In the genomic region with DNA sequence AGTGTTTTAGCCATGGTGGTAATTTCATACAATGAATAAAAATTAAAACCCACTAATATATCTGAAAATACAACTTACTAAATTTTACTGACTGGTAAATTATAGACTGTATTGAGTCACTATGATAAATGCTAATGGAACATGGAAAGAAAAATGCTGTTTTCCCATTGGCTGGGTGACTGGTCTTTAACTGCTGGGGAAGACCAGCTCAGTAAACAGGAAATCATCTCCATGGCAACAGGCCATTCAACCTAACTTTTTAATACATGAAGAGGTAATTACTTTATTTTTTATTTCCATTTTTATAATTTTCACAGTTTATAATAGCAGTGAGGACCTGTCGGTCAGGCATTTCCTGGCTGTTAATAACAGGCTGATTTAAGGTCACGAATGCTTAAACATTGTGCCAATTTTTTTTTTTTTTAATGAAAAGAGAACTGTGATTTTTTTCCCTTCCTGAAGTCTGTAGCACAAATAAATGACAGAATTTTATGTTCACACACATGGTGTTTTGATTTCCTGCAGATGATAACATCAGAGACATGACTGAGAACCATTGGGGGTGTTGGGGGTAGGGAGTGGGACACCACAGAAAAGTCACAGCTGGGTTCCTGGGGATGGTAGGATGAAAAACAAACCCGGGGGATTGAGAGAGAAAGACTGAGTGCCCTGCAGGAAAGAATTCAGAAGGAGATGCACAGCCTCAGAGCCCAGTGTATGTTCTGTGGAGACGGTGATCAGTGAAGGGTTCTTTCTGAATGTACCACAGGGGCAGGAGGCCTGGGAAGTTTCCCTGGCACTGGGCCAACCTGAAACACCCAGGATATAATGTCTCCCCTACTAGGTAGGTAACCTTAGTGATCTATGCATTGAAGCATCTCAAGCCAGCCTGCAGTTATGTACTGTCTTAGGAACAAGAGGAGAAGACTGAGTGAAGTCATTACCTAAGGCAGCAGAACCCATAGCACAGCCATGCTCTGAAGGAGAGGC, we compare ENCODE assay signal across 13 cellular contexts.
DNase-seq lines count a peak whose midpoint lies in the region; TF ChIP-seq lines count a peak whose summit lies in the region.
"Had no signal": no experiment of that assay in that cellular context is flagged by ENCODE, and none has a peak within 500 bp of the region (broad histone marks: within the 10 kb centered on the region; RNA-seq: fewer than 3 reads in every experiment).

No MANE protein-coding gene starts in this region.

- no peak overlapping the region for H3K4ac ChIP-seq in trophoblast cell (ENCODE audit: low read depth, low read length)

- no peak overlapping the region for H4K8ac ChIP-seq in trophoblast cell (ENCODE audit: low read depth, low read length)

- H3K27me3 ChIP-seq in DOHH2 (ENCODE audit: control insufficient read depth, low read length) (no peaks in the 10 kb centered on the region), trophoblast cell (ENCODE audit: insufficient read depth, low read length) (no peaks in the 10 kb centered on the region)

- peaks cover 7% of the 10 kb centered on the region for H3K4me1 Mint-ChIP-seq in mesothelial cell of epicardium
- no peaks in the 10 kb centered on the region for H3K4me1 Mint-ChIP-seq in Calu3 (ENCODE audit: low read depth, unreplicated experiment)

- peaks cover 2% of the 10 kb centered on the region for H3K79me1 ChIP-seq in trophoblast cell (ENCODE audit: low read length)

- H3K4me3 ChIP-seq in DOHH2 (ENCODE audit: low read length) (peak overlapping the region; percentile 31; the same call in 1 of the 2 replicates), trophoblast cell (ENCODE audit: low read depth, low read length) (no peak overlapping the region)

- no peaks in the 10 kb centered on the region for H3K9me2 ChIP-seq in DOHH2 (replicated peaks; ENCODE audit: control insufficient read depth, low read length)

- no peak overlapping the region for H3K14ac ChIP-seq in trophoblast cell (ENCODE audit: low read length)

- H3K4me1 ChIP-seq in DOHH2 (ENCODE audit: control insufficient read depth, low read length) (peaks cover 41% of the 10 kb centered on the region), trophoblast cell (ENCODE audit: control insufficient read depth in 1 of 2, insufficient read depth in 2 of 2, low read length in 2 of 2) (no peaks in the 10 kb centered on the region)
- H3K4me1 ChIP-seq: parathyroid adenoma had no signal

- H3K18ac ChIP-seq in trophoblast cell (ENCODE audit: low read length): no peak overlapping the region

- no TSS peak for BruUV-seq in Calu3 (replicated peaks; lab: Mats Ljungman, UMichigan)

- H2AK5ac ChIP-seq in trophoblast cell (ENCODE audit: low read length): no peak overlapping the region

- CTCF ChIA-PET in Calu3 (lab: Charles Lee): interaction anchor here (0.7 kb wide), 1 partner anchor 1036 kb away, joined by 3 read pairs; no protein-coding TSS in a partner anchor

- H3K27me3 Mint-ChIP-seq in mesothelial cell of epicardium (ENCODE audit: low read depth) (no peaks in the 10 kb centered on the region), Calu3 (ENCODE audit: unreplicated experiment) (no peaks in the 10 kb centered on the region)

- no peaks in the 10 kb centered on the region for H3K36me3 ChIP-seq in DOHH2 (ENCODE audit: control insufficient read depth, low read length)
- no peaks in the 10 kb centered on the region for H3K36me3 ChIP-seq in trophoblast cell (ENCODE audit: control insufficient read depth in 1 of 2, insufficient read depth in 2 of 2, low read length in 2 of 2)

- no peak overlapping the region for H2BK12ac ChIP-seq in trophoblast cell (ENCODE audit: low read length)

- no peak overlapping the region for H4K12ac ChIP-seq in trophoblast cell (ENCODE audit: low read depth, low read length)

- no peak overlapping the region for H3K4me3 Mint-ChIP-seq in mesothelial cell of epicardium
- no peak overlapping the region for H3K4me3 Mint-ChIP-seq in Calu3 (ENCODE audit: low read depth, unreplicated experiment)
- H3K4me3 Mint-ChIP-seq: activated CD4-positive, alpha-beta memory T cell treated with anti-CD3 and anti-CD28 coated beads, Interleukin-2, amount 10 ng/mL, durations not matched to agents 7 days and 5 days had no signal

- no peak overlapping the region for H3K9ac ChIP-seq in trophoblast cell (ENCODE audit: low read length)
- H3K9ac ChIP-seq: parathyroid adenoma had no signal

- no peak overlapping the region for H2AFZ ChIP-seq in trophoblast cell (ENCODE audit: insufficient read depth, low read length, poor library complexity)
- H2AFZ ChIP-seq: parathyroid adenoma had no signal

- H3K9me3 Mint-ChIP-seq in mesothelial cell of epicardium (peaks cover under 1% of the 10 kb centered on the region), Calu3 (ENCODE audit: low read depth, unreplicated experiment) (no peaks in the 10 kb centered on the region)
- H3K9me3 Mint-ChIP-seq: activated CD4-positive, alpha-beta memory T cell treated with anti-CD3 and anti-CD28 coated beads, Interleukin-2, amount 10 ng/mL, durations not matched to agents 7 days and 5 days had no signal

- peak overlapping the region; percentile 49 for H3K4me2 ChIP-seq in DOHH2 (ENCODE audit: low read length)
- H3K4me2 ChIP-seq in trophoblast cell (ENCODE audit: low read length): no peak overlapping the region

- H3K9me3 ChIP-seq in DOHH2 (ENCODE audit: control insufficient read depth, insufficient read depth, low read length) (peaks cover 3% of the 10 kb centered on the region; the same call in 1 of the 2 replicates), trophoblast cell (ENCODE audit: insufficient read depth, low read depth, low read length) (no peaks in the 10 kb centered on the region)

- H3K79me2 ChIP-seq in DOHH2 (ENCODE audit: control insufficient read depth, low read length): no peaks in the 10 kb centered on the region
- no peaks in the 10 kb centered on the region for H3K79me2 ChIP-seq in trophoblast cell (ENCODE audit: control insufficient read depth, insufficient read depth, low read length, poor library complexity)
- H3K79me2 ChIP-seq: parathyroid adenoma had no signal

- no CpG with 5 or more reads among the region's 4 CpGs for WGBS in trophoblast cell (ENCODE audit: extremely low coverage, insufficient coverage, insufficient read length)

- H4K20me1 ChIP-seq in DOHH2 (ENCODE audit: control insufficient read depth, insufficient read depth, low read depth, low read length): no peaks in the 10 kb centered on the region

- H4K91ac ChIP-seq in trophoblast cell (ENCODE audit: low read depth, low read length): no peak overlapping the region

- peak overlapping the region; percentile 49 for H3K27ac Mint-ChIP-seq in mesothelial cell of epicardium
- H3K27ac Mint-ChIP-seq in Calu3 (ENCODE audit: unreplicated experiment): no peak overlapping the region
- H3K27ac Mint-ChIP-seq: activated CD4-positive, alpha-beta memory T cell treated with anti-CD3 and anti-CD28 coated beads, Interleukin-2, amount 10 ng/mL, durations not matched to agents 7 days and 5 days had no signal

- H3F3A ChIP-seq in DOHH2 (ENCODE audit: control insufficient read depth, insufficient read depth): peaks cover 12% of the 10 kb centered on the region

- DNase-seq in LHCN-M2 (ENCODE audit: low read depth) (peak; percentile 54), dermis microvascular lymphatic vessel endothelial cell (ENCODE audit: low read depth in 2 of 2) (peak; percentile 99 to 100), mesothelial cell of epicardium (ENCODE audit: low spot score in 2 of 2, unreplicated experiment in 2 of 2) (no peak), trophoblast cell (no peak), GM19238 (ENCODE audit: insufficient read length, low spot score) (no peak), GF-D8 (lab: John Stamatoyannopoulos, UW) (no peak), Calu3 (no peak)
- DNase-seq: activated CD4-positive, alpha-beta memory T cell treated with anti-CD3 and anti-CD28 coated beads, Interleukin-2, amount 10 ng/mL, durations not matched to agents 7 days and 5 days; caudate nucleus; MV-4-11 had no signal

- intact Hi-C loops in Calu3 (cut with micrococcal nuclease; ENCODE audit: unreplicated experiment): no loop called here

- H3K27ac ChIP-seq in DOHH2 (ENCODE audit: low read depth, low read length) (peak overlapping the region; percentile 62), trophoblast cell (ENCODE audit: low read depth, low read length) (no peak overlapping the region)
- H3K27ac ChIP-seq: parathyroid adenoma, RWPE1 had no signal

- H2BK5ac ChIP-seq in trophoblast cell (ENCODE audit: low read depth, low read length, poor library complexity): no peak overlapping the region

- TF ChIP-seq CTCF in DOHH2 (IDR thresholded peaks at IDR 0.05; ENCODE audit: low read depth, low read length, poor library complexity, severe bottlenecking) (no peak), mesothelial cell of epicardium (IDR thresholded peaks at IDR 0.05; ENCODE audit: unreplicated experiment) (no peak), Calu3 (IDR thresholded peaks at IDR 0.05; ENCODE audit: unreplicated experiment) (no peak)

- no peak overlapping the region for H3K23ac ChIP-seq in trophoblast cell (ENCODE audit: low read length)

- H2BK120ac ChIP-seq in trophoblast cell (ENCODE audit: insufficient read depth, low read length, poor library complexity): no peak overlapping the region

- H3K36me3 Mint-ChIP-seq in mesothelial cell of epicardium (no peaks in the 10 kb centered on the region), Calu3 (ENCODE audit: insufficient read depth, unreplicated experiment) (no peaks in the 10 kb centered on the region)

Comparison
In these comparisons a context has a peak if more than half of its experiments do, and no peak if none do; other contexts are left out.
1. DNase-seq: peak in LHCN-M2 (single experiment) and dermis microvascular lymphatic vessel endothelial cell (2 of 2); none in mesothelial cell of epicardium (0 of 2), trophoblast cell (0 of 2), GM19238 (single experiment), GF-D8 (single experiment) and Calu3 (single experiment).